In genomic region chr3:100030914-100031313, GRCh38 we compare ENCODE assay signal across 27 cellular contexts.
"Had no signal": no experiment of that assay in that cellular context is flagged by ENCODE, and none has a peak within 500 bp of the region (broad histone marks: within the 10 kb centered on the region; RNA-seq: fewer than 3 reads in every experiment).

No MANE protein-coding gene starts in this region.

- H3K4me3 Mint-ChIP-seq: activated CD4-positive, alpha-beta memory T cell treated with anti-CD3 and anti-CD28 coated beads, Interleukin-2, amount 10 ng/mL, durations not matched to agents 7 days and 5 days; activated CD4-positive, alpha-beta T cell treated with anti-CD3 and anti-CD28 coated beads, Interleukin-2, amount 10 ng/mL, durations not matched to agents 24 days and 14 days; activated naive CD8-positive, alpha-beta T cell; immature natural killer cell; natural killer cell treated with Interleukin-12 subunit alpha and Interleukin-12 subunit beta and Interleukin-15 and Interleukin-18, amount 100 ng/mL, for 72 hours; T-helper 17 cell had no signal

- H3K27me3 Mint-ChIP-seq: activated CD4-positive, alpha-beta memory T cell treated with anti-CD3 and anti-CD28 coated beads, Interleukin-2, amount 10 ng/mL, durations not matched to agents 7 days and 5 days; activated CD4-positive, alpha-beta T cell treated with anti-CD3 and anti-CD28 coated beads, Interleukin-2, amount 10 ng/mL, durations not matched to agents 24 days and 14 days; activated naive CD8-positive, alpha-beta T cell; natural killer cell treated with Interleukin-12 subunit alpha and Interleukin-12 subunit beta and Interleukin-15 and Interleukin-18, amount 100 ng/mL, for 72 hours; T-helper 17 cell had no signal

- H3K27ac ChIP-seq: body of pancreas, heart left ventricle, neutrophil, prostate gland, sigmoid colon, SK-N-MC, spleen, transverse colon, WERI-Rb-1 had no signal

- H3K9me3 ChIP-seq: body of pancreas, heart left ventricle, mucosa of descending colon, neutrophil, pancreas, prostate gland, sigmoid colon, spleen, transverse colon had no signal

- H3K27ac Mint-ChIP-seq: activated CD4-positive, alpha-beta memory T cell treated with anti-CD3 and anti-CD28 coated beads, Interleukin-2, amount 10 ng/mL, durations not matched to agents 7 days and 5 days; activated CD4-positive, alpha-beta T cell treated with anti-CD3 and anti-CD28 coated beads, Interleukin-2, amount 10 ng/mL, durations not matched to agents 24 days and 14 days; activated naive CD8-positive, alpha-beta T cell; immature natural killer cell; natural killer cell treated with Interleukin-12 subunit alpha and Interleukin-12 subunit beta and Interleukin-15 and Interleukin-18, amount 100 ng/mL, for 72 hours; T-helper 17 cell had no signal

- H3K36me3 Mint-ChIP-seq: immature natural killer cell; natural killer cell treated with Interleukin-12 subunit alpha and Interleukin-12 subunit beta and Interleukin-15 and Interleukin-18, amount 100 ng/mL, for 72 hours had no signal

- H3K4me3 ChIP-seq: body of pancreas, heart left ventricle, lung, mucosa of descending colon, pancreas, prostate gland, sigmoid colon, SK-N-MC, spleen, transverse colon had no signal

- H3K9me3 Mint-ChIP-seq: activated CD4-positive, alpha-beta memory T cell treated with anti-CD3 and anti-CD28 coated beads, Interleukin-2, amount 10 ng/mL, durations not matched to agents 7 days and 5 days; activated CD4-positive, alpha-beta T cell treated with anti-CD3 and anti-CD28 coated beads, Interleukin-2, amount 10 ng/mL, durations not matched to agents 24 days and 14 days; immature natural killer cell; natural killer cell treated with Interleukin-12 subunit alpha and Interleukin-12 subunit beta and Interleukin-15 and Interleukin-18, amount 100 ng/mL, for 72 hours had no signal

- ATAC-seq: body of pancreas; heart left ventricle; left lobe of liver; mucosa of descending colon; natural killer cell treated with Interleukin-12 subunit alpha and Interleukin-12 subunit beta and Interleukin-15 and Interleukin-18, amount 100 ng/mL, for 72 hours; pancreas; T-helper 17 cell had no signal

- DNase-seq: activated CD4-positive, alpha-beta memory T cell treated with anti-CD3 and anti-CD28 coated beads, Interleukin-2, amount 10 ng/mL, durations not matched to agents 7 days and 5 days; activated CD4-positive, alpha-beta T cell treated with anti-CD3 and anti-CD28 coated beads, Interleukin-2, amount 10 ng/mL, durations not matched to agents 24 days and 14 days; activated naive CD4-positive, alpha-beta T cell treated with Interleukin-2 at 50 U/mL for 16 hours; activated T-cell treated with anti-CD3 and anti-CD28 coated beads, Interleukin-2, amount 50 U/mL, for 48 hours; anterior cingulate cortex; body of pancreas; dermis blood vessel endothelial cell; effector CD8-positive, alpha-beta T cell; heart left ventricle; hypothalamus; immature natural killer cell; mucosa of descending colon; pancreas; sigmoid colon; spleen; stimulated activated naive CD4-positive, alpha-beta T cell; T-helper 17 cell; T1000; transverse colon; WERI-Rb-1 had no signal

- H3K4me1 ChIP-seq: prostate gland, spleen had no signal

- H3K36me3 ChIP-seq: heart left ventricle, neutrophil, pancreas, prostate gland, sigmoid colon, spleen, transverse colon, WERI-Rb-1 had no signal

- H3K4me1 Mint-ChIP-seq: immature natural killer cell, T-helper 17 cell had no signal

- H3K27me3 ChIP-seq: body of pancreas, heart left ventricle, neutrophil, pancreas, sigmoid colon, spleen, transverse colon had no signal
